Comparison of ENCODE assay signal across 8 cellular contexts in genomic region chr1:27235827-27236226, GRCh38. TPM values are rescaled to one million over a fixed set of nuclear protein-coding genes. Genes with fewer than 3 reads are reported as not detected.
DNase-seq lines count a peak whose midpoint lies in the region; ATAC-seq and TF ChIP-seq lines count a peak whose summit lies in the region.

No MANE protein-coding gene starts in this region.

- H3K4me3 ChIP-seq in BLaER1 treated with 17β-estradiol and CSF1 and Interleukin-3, amounts not matched to agents 10 nM and 100 nM, result peak overlapping the region; percentile 67 to 82 (median 73)
- H3K4me3 ChIP-seq in MG63, result peak overlapping the region; percentile 51

- no peaks in the 10 kb centered on the region for H3K9me3 ChIP-seq in BLaER1 treated with 17β-estradiol and CSF1 and Interleukin-3, amounts not matched to agents 10 nM and 100 nM (replicated peaks in 1 of 11)
- no peaks in the 10 kb centered on the region for H3K9me3 ChIP-seq in MG63

- peaks cover 43% of the 10 kb centered on the region for H3K4me1 Mint-ChIP-seq in central memory CD8-positive, alpha-beta T cell
- H3K4me1 Mint-ChIP-seq in nephron, result peaks cover 10% of the 10 kb centered on the region

- no peak for TF ChIP-seq CTCF in nephron (IDR thresholded peaks at IDR 0.05; ENCODE audit: unreplicated experiment in 3 of 3)

- peak overlapping the region; percentile 54 to 77 (median 69) for H3K27ac ChIP-seq in BLaER1 treated with 17β-estradiol and CSF1 and Interleukin-3, amounts not matched to agents 10 nM and 100 nM

- no peaks in the 10 kb centered on the region for H3K27me3 ChIP-seq in BLaER1 treated with 17β-estradiol and CSF1 and Interleukin-3, amounts not matched to agents 10 nM and 100 nM
- no peaks in the 10 kb centered on the region for H3K27me3 ChIP-seq in MG63

- H4K20me1 ChIP-seq in BLaER1 treated with 17β-estradiol and CSF1 and Interleukin-3, amounts not matched to agents 10 nM and 100 nM, result peaks cover 0 to 53% (median under 1%) of the 10 kb centered on the region in 11 experiments; a peak in 8 of 22 replicates

- peak overlapping the region; percentile 91 for H3K4me3 Mint-ChIP-seq in central memory CD8-positive, alpha-beta T cell
- H3K4me3 Mint-ChIP-seq in nephron, result peak overlapping the region; percentile 92 to 95 (median 95)

- H3K36me3 Mint-ChIP-seq in central memory CD8-positive, alpha-beta T cell (ENCODE audit: insufficient read depth), result peaks cover 24% of the 10 kb centered on the region
- no peaks in the 10 kb centered on the region for H3K36me3 Mint-ChIP-seq in nephron (ENCODE audit: low read depth)

- H3K27ac Mint-ChIP-seq in central memory CD8-positive, alpha-beta T cell (ENCODE audit: low read depth), result peak overlapping the region; percentile 97
- H3K27ac Mint-ChIP-seq in nephron, result peak overlapping the region; percentile 21 to 88 (median 36)

- H3K9ac ChIP-seq in BLaER1 treated with 17β-estradiol and CSF1 and Interleukin-3, amounts not matched to agents 10 nM and 100 nM, result peak overlapping the region; percentile 71 to 87 (median 81)

- H3K4me1 ChIP-seq in BLaER1 treated with 17β-estradiol and CSF1 and Interleukin-3, amounts not matched to agents 10 nM and 100 nM, result peaks cover 21 to 37% (median 29%) of the 10 kb centered on the region in 10 experiments

- DNase-seq in MG63 (no peak), NK-92 (lab: John Stamatoyannopoulos, UW; ENCODE audit: unreplicated experiment) (no peak), KG1 (lab: John Stamatoyannopoulos, UW) (no peak), RKO (ENCODE audit: low spot score) (no peak)
- no peak for DNase-seq in central memory CD8-positive, alpha-beta T cell (ENCODE audit: low spot score in 2 of 2)

- H3K36me3 ChIP-seq in BLaER1 treated with 17β-estradiol and CSF1 and Interleukin-3, amounts not matched to agents 10 nM and 100 nM, result no peaks in the 10 kb centered on the region
- no peaks in the 10 kb centered on the region for H3K36me3 ChIP-seq in MG63

- H3K4me2 ChIP-seq in BLaER1 treated with 17β-estradiol and CSF1 and Interleukin-3, amounts not matched to agents 10 nM and 100 nM, result peak overlapping the region; percentile 81 to 96 (median 87)

- no peaks in the 10 kb centered on the region for H3K9me3 Mint-ChIP-seq in central memory CD8-positive, alpha-beta T cell
- no peaks in the 10 kb centered on the region for H3K9me3 Mint-ChIP-seq in nephron

- ATAC-seq in central memory CD8-positive, alpha-beta T cell (replicated peaks; ENCODE audit: extremely low read depth, poor library complexity, severe bottlenecking), result no peak
- no peak for ATAC-seq in GM21515 (IDR thresholded peaks at IDR 0.05; ENCODE audit: unreplicated experiment)

- no peaks in the 10 kb centered on the region for H3K27me3 Mint-ChIP-seq in central memory CD8-positive, alpha-beta T cell
- no peaks in the 10 kb centered on the region for H3K27me3 Mint-ChIP-seq in nephron (ENCODE audit: low read depth)

RNA-seq across cellular contexts. Expression of gene WDTC1, which starts 1.4 kb away (rescaled TPM):
- total RNA-seq in MG63 (2014; rRNA removed; shearing (Covaris generic); ENCODE audit: low replicate concordance), result 14.9 and 15.8 TPM in 2 replicates
